Comparison of ENCODE assay signal across 1 cellular context in the genomic region with DNA sequence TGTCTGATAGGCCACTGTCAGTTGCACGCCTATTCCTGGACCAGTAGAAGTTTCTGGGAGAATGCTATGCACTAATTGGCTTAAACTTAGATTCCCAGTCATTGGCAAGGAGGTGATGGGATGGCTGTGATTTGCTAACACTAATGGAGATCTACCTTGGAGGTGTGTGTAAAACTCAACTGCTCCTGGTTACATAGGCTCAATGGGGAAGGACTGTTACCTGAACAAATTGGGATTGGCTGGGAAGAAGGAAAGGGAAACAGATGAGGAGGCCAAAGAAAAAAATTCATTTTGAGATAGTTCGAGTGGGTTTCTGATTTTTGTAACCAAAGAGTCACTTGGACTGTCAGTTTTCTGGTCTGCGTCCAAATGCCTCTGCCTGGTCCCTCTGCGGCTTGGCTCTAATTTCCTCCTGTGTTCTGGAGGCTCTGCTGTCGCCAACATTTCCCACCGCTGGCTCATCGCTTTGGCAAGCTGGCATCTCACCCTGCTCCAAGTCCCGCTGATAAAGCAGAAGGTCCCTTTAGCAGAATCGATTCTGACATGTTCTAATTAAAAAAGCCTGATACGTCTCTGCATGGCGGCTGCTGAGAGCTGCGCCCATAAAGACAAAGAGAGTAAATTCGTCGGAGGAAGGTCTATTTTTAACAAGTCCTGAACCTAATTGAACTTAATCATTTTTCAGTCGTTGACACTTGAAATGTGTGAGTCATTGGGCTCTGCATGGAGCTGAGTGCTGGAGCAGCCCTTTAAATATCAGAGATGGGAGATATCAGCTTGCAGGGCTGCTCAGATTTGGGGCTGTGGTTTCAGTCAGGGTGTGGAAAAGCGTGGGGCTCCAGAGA.
TF ChIP-seq lines count a peak whose summit lies in the region.

No MANE protein-coding gene starts in this region.

TF ChIP-seq in HCT116, 20 proteins besides CTCF, POLR2A, EP300 and RAD21 (continued from another document):
- TF ChIP-seq, protein P1, sequence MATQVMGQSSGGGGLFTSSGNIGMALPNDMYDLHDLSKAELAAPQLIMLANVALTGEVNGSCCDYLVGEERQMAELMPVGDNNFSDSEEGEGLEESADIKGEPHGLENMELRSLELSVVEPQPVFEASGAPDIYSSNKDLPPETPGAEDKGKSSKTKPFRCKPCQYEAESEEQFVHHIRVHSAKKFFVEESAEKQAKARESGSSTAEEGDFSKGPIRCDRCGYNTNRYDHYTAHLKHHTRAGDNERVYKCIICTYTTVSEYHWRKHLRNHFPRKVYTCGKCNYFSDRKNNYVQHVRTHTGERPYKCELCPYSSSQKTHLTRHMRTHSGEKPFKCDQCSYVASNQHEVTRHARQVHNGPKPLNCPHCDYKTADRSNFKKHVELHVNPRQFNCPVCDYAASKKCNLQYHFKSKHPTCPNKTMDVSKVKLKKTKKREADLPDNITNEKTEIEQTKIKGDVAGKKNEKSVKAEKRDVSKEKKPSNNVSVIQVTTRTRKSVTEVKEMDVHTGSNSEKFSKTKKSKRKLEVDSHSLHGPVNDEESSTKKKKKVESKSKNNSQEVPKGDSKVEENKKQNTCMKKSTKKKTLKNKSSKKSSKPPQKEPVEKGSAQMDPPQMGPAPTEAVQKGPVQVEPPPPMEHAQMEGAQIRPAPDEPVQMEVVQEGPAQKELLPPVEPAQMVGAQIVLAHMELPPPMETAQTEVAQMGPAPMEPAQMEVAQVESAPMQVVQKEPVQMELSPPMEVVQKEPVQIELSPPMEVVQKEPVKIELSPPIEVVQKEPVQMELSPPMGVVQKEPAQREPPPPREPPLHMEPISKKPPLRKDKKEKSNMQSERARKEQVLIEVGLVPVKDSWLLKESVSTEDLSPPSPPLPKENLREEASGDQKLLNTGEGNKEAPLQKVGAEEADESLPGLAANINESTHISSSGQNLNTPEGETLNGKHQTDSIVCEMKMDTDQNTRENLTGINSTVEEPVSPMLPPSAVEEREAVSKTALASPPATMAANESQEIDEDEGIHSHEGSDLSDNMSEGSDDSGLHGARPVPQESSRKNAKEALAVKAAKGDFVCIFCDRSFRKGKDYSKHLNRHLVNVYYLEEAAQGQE (IDR thresholded peaks at IDR 0.05; ENCODE audit: low read depth) = no peak
- TF ChIP-seq ELF1 (IDR thresholded peaks at IDR 0.05; ENCODE audit: borderline replicate concordance, low read depth) (no peak), JUND (IDR thresholded peaks at IDR 0.05) (no peak)
